Comparison of ENCODE assay signal across 14 cellular contexts in genomic region chr3:128335621-128336296, GRCh38.
DNase-seq lines count a peak whose midpoint lies in the region; ATAC-seq and TF ChIP-seq lines count a peak whose summit lies in the region.
"Had no signal": no experiment of that assay in that cellular context is flagged by ENCODE, and none has a peak within 500 bp of the region (broad histone marks: within the 10 kb centered on the region; RNA-seq: fewer than 3 reads in every experiment).

No MANE protein-coding gene starts in this region.

- H3K27me3 Mint-ChIP-seq in stimulated activated naive B cell treated with anti-CD40 and anti-IgM and Interleukin-4, amounts not matched to agents 10 μg/mL and 1 μg/mL and 100 μg/mL, for 72 hours = no peaks in the 10 kb centered on the region

- no peak overlapping the region for H2AFZ ChIP-seq in mammary epithelial cell (ENCODE audit: low read depth, low read length)

- no peak overlapping the region for H2BK5ac ChIP-seq in mesendoderm (ENCODE audit: low read length)

- peaks cover 20 to 45% of the 10 kb centered on the region in 2 donors for H3K36me3 Mint-ChIP-seq in stimulated activated naive B cell treated with anti-CD40 and anti-IgM and Interleukin-4, amounts not matched to agents 10 μg/mL and 1 μg/mL and 100 μg/mL, for 72 hours

- TF ChIP-seq CTCF in right atrium auricular region (IDR thresholded peaks at IDR 0.05) = no peak
- no peak for TF ChIP-seq CTCF in mammary epithelial cell (conservative IDR thresholded peaks at IDR 0.05 in 1 of 2, IDR thresholded peaks at IDR 0.05 in 1 of 2; ENCODE audit: extremely low read depth in 1 of 2, insufficient read depth in 1 of 2, low read depth in 1 of 2, low read length in 2 of 2)
- TF ChIP-seq CTCF in upper lobe of right lung (IDR thresholded peaks at IDR 0.05) = no peak

- no peaks in the 10 kb centered on the region for H3K9me3 Mint-ChIP-seq in stimulated activated naive B cell treated with anti-CD40 and anti-IgM and Interleukin-4, amounts not matched to agents 10 μg/mL and 1 μg/mL and 100 μg/mL, for 72 hours

- no peak overlapping the region for H3K4ac ChIP-seq in mesendoderm (ENCODE audit: low read depth, low read length)

- H3K4me2 ChIP-seq in mammary epithelial cell (ENCODE audit: insufficient read depth, low read depth, low read length) = no peak overlapping the region
- no peak overlapping the region for H3K4me2 ChIP-seq in mesendoderm (ENCODE audit: low read length)
- H3K4me2 ChIP-seq: SK-N-SH had no signal

- no peak overlapping the region for H3K27ac Mint-ChIP-seq in stimulated activated naive B cell treated with anti-CD40 and anti-IgM and Interleukin-4, amounts not matched to agents 10 μg/mL and 1 μg/mL and 100 μg/mL, for 72 hours

- peaks cover 0 to 7% of the 10 kb centered on the region in 2 donors for H3K4me1 Mint-ChIP-seq in stimulated activated naive B cell treated with anti-CD40 and anti-IgM and Interleukin-4, amounts not matched to agents 10 μg/mL and 1 μg/mL and 100 μg/mL, for 72 hours

- no peak overlapping the region for H4K5ac ChIP-seq in mesendoderm (ENCODE audit: low read length)

- H3K4me3 Mint-ChIP-seq in stimulated activated naive B cell treated with anti-CD40 and anti-IgM and Interleukin-4, amounts not matched to agents 10 μg/mL and 1 μg/mL and 100 μg/mL, for 72 hours = no peak overlapping the region

- H3K9ac ChIP-seq in mammary epithelial cell (ENCODE audit: insufficient read depth, low read length) (no peak overlapping the region), mesendoderm (ENCODE audit: low read length) (no peak overlapping the region)
- H3K9ac ChIP-seq: SK-N-SH had no signal

- no peak overlapping the region for H3K27ac ChIP-seq in right atrium auricular region
- H3K27ac ChIP-seq in mammary epithelial cell (ENCODE audit: insufficient read depth, low read depth, low read length) = no peak overlapping the region
- H3K27ac ChIP-seq in mesendoderm (ENCODE audit: low read depth, low read length) = no peak overlapping the region
- no peak overlapping the region for H3K27ac ChIP-seq in upper lobe of right lung
- H3K27ac ChIP-seq: coronary artery, psoas muscle had no signal

- H2BK15ac ChIP-seq in mesendoderm (replicated peaks; ENCODE audit: low read depth) = no peak overlapping the region

- no peak overlapping the region for H2BK120ac ChIP-seq in mesendoderm (ENCODE audit: low read depth, low read length)

- intact Hi-C loops in cardiac septum (cut with DNase I) = no loop called here
- intact Hi-C loops in mammary epithelial cell (cut with micrococcal nuclease) = no loop called here
- intact Hi-C loops in upper lobe of right lung (cut with DNase I) = no loop called here
- intact Hi-C loops in sciatic nerve (cut with DNase I) = no loop called here

- H3K9me3 ChIP-seq in right atrium auricular region (no peaks in the 10 kb centered on the region), mammary epithelial cell (replicated peaks; ENCODE audit: insufficient read depth, low read length) (no peaks in the 10 kb centered on the region), upper lobe of right lung (no peaks in the 10 kb centered on the region)
- H3K9me3 ChIP-seq: psoas muscle, SK-N-SH had no signal

- H3K4me1 ChIP-seq in right atrium auricular region (peaks cover 0 to 9% of the 10 kb centered on the region in 2 donors), mammary epithelial cell (ENCODE audit: insufficient read depth, low read length) (peaks cover 30% of the 10 kb centered on the region), mesendoderm (ENCODE audit: control insufficient read depth, low read depth, low read length) (no peaks in the 10 kb centered on the region), upper lobe of right lung (no peaks in the 10 kb centered on the region)

- no peak overlapping the region for H3K18ac ChIP-seq in mesendoderm (ENCODE audit: low read length)

- no peaks in the 10 kb centered on the region for H3K79me1 ChIP-seq in mesendoderm (ENCODE audit: low read length)

- peak; percentile 65 for DNase-seq in cardiac septum (ENCODE audit: low spot score)
- DNase-seq in right atrium auricular region (ENCODE audit: low spot score) = no peak
- peak; percentile 10 for DNase-seq in mammary epithelial cell
- DNase-seq in mesendoderm = peak; percentile 62
- peak; percentile 43 for DNase-seq in upper lobe of right lung
- no peak for DNase-seq in sciatic nerve (ENCODE audit: low spot score)
- DNase-seq in stimulated activated naive B cell treated with anti-CD40 and anti-IgM and Interleukin-4, amounts not matched to agents 10 μg/mL and 1 μg/mL and 100 μg/mL, for 72 hours = no peak
- DNase-seq: activated CD4-positive, alpha-beta T cell treated with anti-CD3 and anti-CD28 coated beads, Interleukin-2, amount 50 U/mL, for 48 hours; IMR-90; NCI-H226; SK-N-SH had no signal

- no peaks in the 10 kb centered on the region for H3K27me3 ChIP-seq in right atrium auricular region
- H3K27me3 ChIP-seq in mammary epithelial cell (ENCODE audit: insufficient read depth, low read length) = no peaks in the 10 kb centered on the region
- no peaks in the 10 kb centered on the region for H3K27me3 ChIP-seq in mesendoderm (ENCODE audit: insufficient read depth, low read length, poor library complexity)
- H3K27me3 ChIP-seq in upper lobe of right lung = no peaks in the 10 kb centered on the region

- no peak overlapping the region for H3K4me3 ChIP-seq in right atrium auricular region
- no peak overlapping the region for H3K4me3 ChIP-seq in mammary epithelial cell (replicated peaks in 1 of 3; ENCODE audit: insufficient read depth in 1 of 3, low read depth in 2 of 3, low read length in 3 of 3)
- no peak overlapping the region for H3K4me3 ChIP-seq in mesendoderm (ENCODE audit: low read length)
- H3K4me3 ChIP-seq in upper lobe of right lung = no peak overlapping the region
- H3K4me3 ChIP-seq: coronary artery, psoas muscle had no signal

- H2AK5ac ChIP-seq in mesendoderm (ENCODE audit: low read length) = no peak overlapping the region

- peak; percentile 17 for ATAC-seq in upper lobe of right lung
- ATAC-seq in sciatic nerve = no peak
- ATAC-seq in stimulated activated naive B cell treated with anti-CD40 and anti-IgM and Interleukin-4, amounts not matched to agents 10 μg/mL and 1 μg/mL and 100 μg/mL, for 72 hours (replicated peaks) = no peak
- no peak for ATAC-seq in HG03139 (IDR thresholded peaks at IDR 0.05; ENCODE audit: unreplicated experiment)
- ATAC-seq: psoas muscle had no signal

- CTCF ChIA-PET in mammary epithelial cell (lab: Charles Lee; ENCODE audit: low non-redundant PET) = no interaction called here

- BruUV-seq in mammary epithelial cell (replicated peaks; lab: Mats Ljungman, UMichigan) = no TSS peak

- no peak overlapping the region for H4K8ac ChIP-seq in mesendoderm (ENCODE audit: low read depth, low read length)

- H3K79me2 ChIP-seq in mammary epithelial cell (ENCODE audit: insufficient read depth, low read length) = no peaks in the 10 kb centered on the region
- no peaks in the 10 kb centered on the region for H3K79me2 ChIP-seq in mesendoderm (ENCODE audit: control insufficient read depth, insufficient read depth, low read length)

- no peaks in the 10 kb centered on the region for H4K20me1 ChIP-seq in mammary epithelial cell (ENCODE audit: insufficient read depth, low read length)

- H3K23ac ChIP-seq in mesendoderm (ENCODE audit: low read length) = no peak overlapping the region

- H3K36me3 ChIP-seq in right atrium auricular region = no peaks in the 10 kb centered on the region
- H3K36me3 ChIP-seq in mammary epithelial cell (ENCODE audit: insufficient read depth, low read length) = no peaks in the 10 kb centered on the region
- no peaks in the 10 kb centered on the region for H3K36me3 ChIP-seq in mesendoderm (ENCODE audit: control insufficient read depth, insufficient read depth, low read length)
- H3K36me3 ChIP-seq in upper lobe of right lung = no peaks in the 10 kb centered on the region

- dilution Hi-C loops in mammary epithelial cell (cut with HindIII; ENCODE audit: low sequenced_read_pairs) = no loop called here

- H3K56ac ChIP-seq in mesendoderm (ENCODE audit: low read length) = no peak overlapping the region

- 17% methylated on average over 5 of the region's 5 CpGs for WGBS in mammary epithelial cell (ENCODE audit: low coverage, missing lambda C conversion rate)
- WGBS in mesendoderm (ENCODE audit: extremely low coverage, insufficient coverage, low lambda C conversion rate) = no CpG with 5 or more reads among the region's 5 CpGs

- in situ Hi-C loops in mammary epithelial cell (cut with MboI; ENCODE audit: low sequenced_read_pairs in 2 of 2) = no loop called here

Comparison
In these comparisons a context has a peak if more than half of its experiments do, and no peak if none do; other contexts are left out.
1. DNase-seq: peak in cardiac septum (single experiment), mammary epithelial cell (single experiment), mesendoderm (single experiment) and upper lobe of right lung (single experiment); none in right atrium auricular region (single experiment), sciatic nerve (single experiment) and stimulated activated naive B cell treated with anti-CD40 and anti-IgM and Interleukin-4, amounts not matched to agents 10 μg/mL and 1 μg/mL and 100 μg/mL, for 72 hours (single experiment).